In genomic region chr18:72325307-72325706, GRCh38 we compare ENCODE assay signal across 1 cellular context.
TF ChIP-seq lines count a peak whose summit lies in the region.

No MANE protein-coding gene starts in this region.

TF ChIP-seq in GM12878, 131 proteins besides CTCF, POLR2A, EP300 and RAD21 (continued from another document):
- TF ChIP-seq RUNX3 (IDR thresholded peaks at IDR 0.05; ENCODE audit: low read length) (peak; percentile 45; the same call in 1 of the 2 replicates), BCL11A (IDR thresholded peaks at IDR 0.05; ENCODE audit: low read depth, low read length) (no peak)
- TF ChIP-seq, protein P1, sequence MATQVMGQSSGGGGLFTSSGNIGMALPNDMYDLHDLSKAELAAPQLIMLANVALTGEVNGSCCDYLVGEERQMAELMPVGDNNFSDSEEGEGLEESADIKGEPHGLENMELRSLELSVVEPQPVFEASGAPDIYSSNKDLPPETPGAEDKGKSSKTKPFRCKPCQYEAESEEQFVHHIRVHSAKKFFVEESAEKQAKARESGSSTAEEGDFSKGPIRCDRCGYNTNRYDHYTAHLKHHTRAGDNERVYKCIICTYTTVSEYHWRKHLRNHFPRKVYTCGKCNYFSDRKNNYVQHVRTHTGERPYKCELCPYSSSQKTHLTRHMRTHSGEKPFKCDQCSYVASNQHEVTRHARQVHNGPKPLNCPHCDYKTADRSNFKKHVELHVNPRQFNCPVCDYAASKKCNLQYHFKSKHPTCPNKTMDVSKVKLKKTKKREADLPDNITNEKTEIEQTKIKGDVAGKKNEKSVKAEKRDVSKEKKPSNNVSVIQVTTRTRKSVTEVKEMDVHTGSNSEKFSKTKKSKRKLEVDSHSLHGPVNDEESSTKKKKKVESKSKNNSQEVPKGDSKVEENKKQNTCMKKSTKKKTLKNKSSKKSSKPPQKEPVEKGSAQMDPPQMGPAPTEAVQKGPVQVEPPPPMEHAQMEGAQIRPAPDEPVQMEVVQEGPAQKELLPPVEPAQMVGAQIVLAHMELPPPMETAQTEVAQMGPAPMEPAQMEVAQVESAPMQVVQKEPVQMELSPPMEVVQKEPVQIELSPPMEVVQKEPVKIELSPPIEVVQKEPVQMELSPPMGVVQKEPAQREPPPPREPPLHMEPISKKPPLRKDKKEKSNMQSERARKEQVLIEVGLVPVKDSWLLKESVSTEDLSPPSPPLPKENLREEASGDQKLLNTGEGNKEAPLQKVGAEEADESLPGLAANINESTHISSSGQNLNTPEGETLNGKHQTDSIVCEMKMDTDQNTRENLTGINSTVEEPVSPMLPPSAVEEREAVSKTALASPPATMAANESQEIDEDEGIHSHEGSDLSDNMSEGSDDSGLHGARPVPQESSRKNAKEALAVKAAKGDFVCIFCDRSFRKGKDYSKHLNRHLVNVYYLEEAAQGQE (IDR thresholded peaks at IDR 0.05; ENCODE audit: low read depth, low read length), result no peak
